8 cellular contexts compared by ENCODE assay signal in genomic region chr2:43178055-43178598, GRCh38. TPM values are rescaled to one million over a fixed set of nuclear protein-coding genes. Genes with fewer than 3 reads are reported as not detected.
DNase-seq lines count a peak whose midpoint lies in the region; ATAC-seq and TF ChIP-seq lines count a peak whose summit lies in the region.

No MANE protein-coding gene starts in this region.

- H3K36me3 Mint-ChIP-seq in natural killer cell = no peaks in the 10 kb centered on the region
- H3K36me3 Mint-ChIP-seq in natural killer cell treated with Interleukin-12 subunit alpha and Interleukin-12 subunit beta and Interleukin-15 and Interleukin-18, amount 100 ng/mL, for 72 hours = no peaks in the 10 kb centered on the region

- H3K27me3 ChIP-seq in muscle layer of colon (ENCODE audit: control insufficient read depth in 1 of 2, insufficient read depth in 2 of 2, low read length in 2 of 2) = no peaks in the 10 kb centered on the region
- H3K27me3 ChIP-seq in vagina = no peaks in the 10 kb centered on the region

- H3K9me3 ChIP-seq in muscle layer of colon (ENCODE audit: low read length) = peaks cover 7% of the 10 kb centered on the region
- peaks cover 11% of the 10 kb centered on the region for H3K9me3 ChIP-seq in vagina

- H3K9ac ChIP-seq in muscle layer of colon (ENCODE audit: low read length) = no peak overlapping the region

- TF ChIP-seq CTCF in natural killer cell (IDR thresholded peaks at IDR 0.05) = no peak
- no peak for TF ChIP-seq CTCF in coronary artery (IDR thresholded peaks at IDR 0.05)
- no peak for TF ChIP-seq CTCF in vagina (IDR thresholded peaks at IDR 0.05)

- H3K27ac ChIP-seq in coronary artery = peak overlapping the region; percentile 62 to 81
- H3K27ac ChIP-seq in muscle layer of colon (ENCODE audit: low read depth, low read length) = peak overlapping the region; percentile 61
- H3K27ac ChIP-seq in vagina = peak overlapping the region; percentile 92

- H3K36me3 ChIP-seq in muscle layer of colon (ENCODE audit: insufficient read depth, low read length) = no peaks in the 10 kb centered on the region
- H3K36me3 ChIP-seq in vagina = no peaks in the 10 kb centered on the region

- peaks cover 16% of the 10 kb centered on the region for H3K4me1 ChIP-seq in muscle layer of colon (ENCODE audit: insufficient read depth, low read length)
- H3K4me1 ChIP-seq in vagina = peaks cover 28% of the 10 kb centered on the region

- DNase-seq in natural killer cell (no peak), coronary artery (ENCODE audit: low spot score) (no peak), vagina (ENCODE audit: extremely low spot score in 2 of 2) (no peak), HK-2 (ENCODE audit: unreplicated experiment) (no peak), islet precursor cell (no peak)
- no peak for DNase-seq in natural killer cell treated with Interleukin-12 subunit alpha and Interleukin-12 subunit beta and Interleukin-15 and Interleukin-18, amount 100 ng/mL, for 72 hours (ENCODE audit: low spot score)

- no peak overlapping the region for H3K4me3 Mint-ChIP-seq in natural killer cell
- no peak overlapping the region for H3K4me3 Mint-ChIP-seq in natural killer cell treated with Interleukin-12 subunit alpha and Interleukin-12 subunit beta and Interleukin-15 and Interleukin-18, amount 100 ng/mL, for 72 hours

- peak overlapping the region; percentile 77 to 99 for H3K27ac Mint-ChIP-seq in natural killer cell
- peak overlapping the region in 1 of 2 donors; percentile 37 for H3K27ac Mint-ChIP-seq in natural killer cell treated with Interleukin-12 subunit alpha and Interleukin-12 subunit beta and Interleukin-15 and Interleukin-18, amount 100 ng/mL, for 72 hours

- intact Hi-C loops in natural killer cell (cut with micrococcal nuclease) = no loop called here
- intact Hi-C loops in vagina (cut with DNase I) = no loop called here

- no peaks in the 10 kb centered on the region for H3K27me3 Mint-ChIP-seq in natural killer cell (ENCODE audit: low read depth in 2 of 2)
- H3K27me3 Mint-ChIP-seq in natural killer cell treated with Interleukin-12 subunit alpha and Interleukin-12 subunit beta and Interleukin-15 and Interleukin-18, amount 100 ng/mL, for 72 hours = no peaks in the 10 kb centered on the region

- no peak for TF ChIP-seq POLR2A in vagina (IDR thresholded peaks at IDR 0.05)

- peaks cover 39 to 61% of the 10 kb centered on the region in 2 donors for H3K4me1 Mint-ChIP-seq in natural killer cell
- H3K4me1 Mint-ChIP-seq in natural killer cell treated with Interleukin-12 subunit alpha and Interleukin-12 subunit beta and Interleukin-15 and Interleukin-18, amount 100 ng/mL, for 72 hours (ENCODE audit: low read depth in 2 of 2) = peaks cover 38 to 44% of the 10 kb centered on the region in 2 donors

- ATAC-seq in natural killer cell (no peak), HG02610 (IDR thresholded peaks at IDR 0.05; ENCODE audit: unreplicated experiment) (no peak)
- no peak for ATAC-seq in natural killer cell treated with Interleukin-12 subunit alpha and Interleukin-12 subunit beta and Interleukin-15 and Interleukin-18, amount 100 ng/mL, for 72 hours

- H3K4me3 ChIP-seq in coronary artery (no peak overlapping the region), muscle layer of colon (ENCODE audit: low read depth in 1 of 2, low read length in 2 of 2) (no peak overlapping the region), vagina (no peak overlapping the region)

- H3K9me3 Mint-ChIP-seq in natural killer cell = no peaks in the 10 kb centered on the region
- H3K9me3 Mint-ChIP-seq in natural killer cell treated with Interleukin-12 subunit alpha and Interleukin-12 subunit beta and Interleukin-15 and Interleukin-18, amount 100 ng/mL, for 72 hours = no peaks in the 10 kb centered on the region

RNA-seq across cellular contexts. Expression of gene ZFP36L2, which starts 48.3 kb away (rescaled TPM):
- total RNA-seq in natural killer cell (100 to 1,000 TPM; 376 to 428 (median 418) TPM), vagina (206 TPM)
- total RNA-seq in natural killer cell treated with Interleukin-12 subunit alpha and Interleukin-12 subunit beta and Interleukin-15 and Interleukin-18, amount 100 ng/mL, for 72 hours = 10 to 100 TPM; 22.3 to 24.7 TPM
